In genomic region chr17:6657633-6658287, GRCh38 we compare ENCODE assay signal across 1 cellular context.
TF ChIP-seq lines count a peak whose summit lies in the region.

No MANE protein-coding gene starts in this region.

TF ChIP-seq in GM12878, 131 proteins besides CTCF, POLR2A, EP300 and RAD21:
- TF ChIP-seq RFX5 (IDR thresholded peaks at IDR 0.05; ENCODE audit: low read depth, low read length) (no peak), TCF3 (IDR thresholded peaks at IDR 0.05; ENCODE audit: borderline replicate concordance, insufficient read depth, low read depth, low read length) (no peak), USF1 (IDR thresholded peaks at IDR 0.05; ENCODE audit: borderline replicate concordance, extremely low read length, insufficient read depth, low read depth, low read length) (peak; percentile 24)
